In the genomic region with DNA sequence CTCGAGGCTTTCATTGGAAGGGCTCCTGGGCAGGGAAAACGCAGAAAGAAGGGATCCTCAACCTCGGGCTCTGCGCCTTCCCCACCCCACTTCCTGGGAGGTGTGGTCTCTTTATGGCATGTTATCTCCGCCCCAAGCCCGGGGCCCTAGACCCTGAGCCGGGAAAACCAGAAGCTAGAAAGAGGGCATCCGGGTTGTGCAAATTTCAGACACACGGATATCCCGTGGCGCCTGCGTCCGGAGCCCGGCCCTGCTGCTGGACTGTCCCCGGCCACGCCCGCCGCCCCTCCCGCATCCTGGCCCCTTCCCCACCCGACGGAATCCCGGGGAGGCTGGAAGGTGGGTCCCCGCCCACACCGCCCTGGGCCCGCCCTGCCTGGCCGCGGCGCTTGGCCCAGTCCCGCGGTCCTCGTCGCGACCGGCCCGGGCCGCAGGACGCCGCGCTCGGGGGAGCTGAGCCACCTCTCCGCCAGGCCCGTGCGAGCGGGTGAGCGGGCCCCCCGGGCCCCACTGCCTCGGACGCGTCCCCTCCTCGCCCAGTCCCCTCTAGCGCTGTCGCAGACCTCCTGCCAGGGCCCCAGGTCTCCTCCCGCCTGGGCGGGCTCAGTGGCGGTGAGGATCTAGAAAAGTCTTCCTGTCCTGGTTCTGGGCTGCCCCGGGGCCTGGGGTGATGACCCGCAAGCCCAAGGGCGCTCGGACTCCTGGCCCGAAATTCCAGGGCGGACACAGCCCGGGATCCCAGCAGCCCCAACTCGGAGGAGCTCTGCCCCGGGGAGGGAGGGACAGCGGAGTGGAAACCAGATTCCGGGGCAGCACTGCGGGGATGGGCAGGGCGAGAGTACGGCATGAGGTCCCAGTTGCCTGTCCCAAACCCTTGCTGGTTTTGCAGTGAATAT, we compare ENCODE assay signal across 8 cellular contexts. TPM values are rescaled to one million over a fixed set of nuclear protein-coding genes. Genes with fewer than 3 reads are reported as not detected.
A peak's percentile ranks its signal among the peaks of the same experiment; 100 is the strongest.
DNase-seq lines count a peak whose midpoint lies in the region; ATAC-seq and TF ChIP-seq lines count a peak whose summit lies in the region.

A gene with protein sequence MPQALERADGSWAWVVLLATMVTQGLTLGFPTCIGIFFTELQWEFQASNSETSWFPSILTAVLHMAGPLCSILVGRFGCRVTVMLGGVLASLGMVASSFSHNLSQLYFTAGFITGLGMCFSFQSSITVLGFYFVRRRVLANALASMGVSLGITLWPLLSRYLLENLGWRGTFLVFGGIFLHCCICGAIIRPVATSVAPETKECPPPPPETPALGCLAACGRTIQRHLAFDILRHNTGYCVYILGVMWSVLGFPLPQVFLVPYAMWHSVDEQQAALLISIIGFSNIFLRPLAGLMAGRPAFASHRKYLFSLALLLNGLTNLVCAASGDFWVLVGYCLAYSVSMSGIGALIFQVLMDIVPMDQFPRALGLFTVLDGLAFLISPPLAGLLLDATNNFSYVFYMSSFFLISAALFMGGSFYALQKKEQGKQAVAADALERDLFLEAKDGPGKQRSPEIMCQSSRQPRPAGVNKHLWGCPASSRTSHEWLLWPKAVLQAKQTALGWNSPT (plus strand): TSS at position 397 of the 896 bp plus-strand sequence. CDS start 5,683 bp downstream, outside the sequence.

- POLR2A ChIA-PET in naive thymus-derived CD4-positive, alpha-beta T cell (lab: Charles Lee): interaction anchor here (0.6 to 3.4 kb wide), 17 partner anchors 9 to 429 kb away, joined by 3 to 20 read pairs (median 5); a partner anchor contains a TSS

- peak within 1 kb of the TSS; percentile 48 for H3K4me3 Mint-ChIP-seq in activated T-helper 17 cell treated with anti-CD3 and anti-CD28 coated beads, Interleukin-2, amount 50 U/mL, for 72 hours
- H3K4me3 Mint-ChIP-seq in naive thymus-derived CD4-positive, alpha-beta T cell: peak within 1 kb of the TSS; percentile 58 to 90 (median 84)

- no peak for TF ChIP-seq CTCF in AG09319 (IDR thresholded peaks at IDR 0.05; ENCODE audit: low read depth, low read length)
- TF ChIP-seq CTCF in fibroblast of mammary gland (conservative IDR thresholded peaks at IDR 0.05; ENCODE audit: control insufficient read depth, insufficient read depth, low read depth, low read length): no peak

- no peaks in the 10 kb centered on the region for H3K27me3 Mint-ChIP-seq in activated T-helper 17 cell treated with anti-CD3 and anti-CD28 coated beads, Interleukin-2, amount 50 U/mL, for 72 hours
- H3K27me3 Mint-ChIP-seq in naive thymus-derived CD4-positive, alpha-beta T cell: no peaks in the 10 kb centered on the region

- DNase-seq in AG09319 (ENCODE audit: extremely low read depth, low read depth): peak; percentile 56
- peak; percentile 91 for DNase-seq in NCI-H226
- peak; percentile 65 for DNase-seq in fibroblast of mammary gland (ENCODE audit: low read depth)
- peak; percentile 29 to 73 (median 51) for DNase-seq in naive thymus-derived CD4-positive, alpha-beta T cell
- no peak for DNase-seq in NCI-H2196 (lab: John Stamatoyannopoulos, UW; ENCODE audit: unreplicated experiment)

- CTCF ChIA-PET in naive thymus-derived CD4-positive, alpha-beta T cell (lab: Charles Lee): interaction anchor here (0.6 to 2.5 kb wide), 2 partner anchors 18 to 26 kb away, joined by 3 to 11 read pairs; no protein-coding TSS in a partner anchor

- no peaks in the 10 kb centered on the region for H3K36me3 Mint-ChIP-seq in activated T-helper 17 cell treated with anti-CD3 and anti-CD28 coated beads, Interleukin-2, amount 50 U/mL, for 72 hours (ENCODE audit: low read depth)
- H3K36me3 Mint-ChIP-seq in naive thymus-derived CD4-positive, alpha-beta T cell: no peaks in the 10 kb centered on the region

- H3K9me3 ChIP-seq in naive thymus-derived CD4-positive, alpha-beta T cell (ENCODE audit: control insufficient read depth in 2 of 3, low read length in 3 of 3): no peaks in the 10 kb centered on the region

- H3K4me3 ChIP-seq in fibroblast of mammary gland (ENCODE audit: control insufficient read depth, low read depth, low read length): peak within 1 kb of the TSS; percentile 46
- H3K4me3 ChIP-seq in naive thymus-derived CD4-positive, alpha-beta T cell (ENCODE audit: low read length): peak within 1 kb of the TSS; percentile 60

- H3K27ac Mint-ChIP-seq in activated T-helper 17 cell treated with anti-CD3 and anti-CD28 coated beads, Interleukin-2, amount 50 U/mL, for 72 hours: peak within 1 kb of the TSS; percentile 75
- H3K27ac Mint-ChIP-seq in naive thymus-derived CD4-positive, alpha-beta T cell: peak within 1 kb of the TSS; percentile 77 to 94 (median 91)

- intact Hi-C loops in naive thymus-derived CD4-positive, alpha-beta T cell (cut with micrococcal nuclease): loop anchor here in 1 of 2 donors (2.0 to 5.0 kb wide), 3 partner anchors 21 to 53 kb away; a partner anchor contains a TSS

- ATAC-seq in GM19043 (IDR thresholded peaks at IDR 0.05; ENCODE audit: low read depth, unreplicated experiment) (peak; percentile 70), HG02588 (IDR thresholded peaks at IDR 0.05; ENCODE audit: unreplicated experiment) (no peak)
- peak; percentile 81 for ATAC-seq in activated T-helper 17 cell treated with anti-CD3 and anti-CD28 coated beads, Interleukin-2, amount 50 U/mL, for 72 hours (replicated peaks)
- peak; percentile 73 for ATAC-seq in naive thymus-derived CD4-positive, alpha-beta T cell

- no peaks in the 10 kb centered on the region for H3K9me3 Mint-ChIP-seq in activated T-helper 17 cell treated with anti-CD3 and anti-CD28 coated beads, Interleukin-2, amount 50 U/mL, for 72 hours
- H3K9me3 Mint-ChIP-seq in naive thymus-derived CD4-positive, alpha-beta T cell: peaks cover 0 to 2% (median 0%) of the 10 kb centered on the region in 11 donors

- H3K27me3 ChIP-seq in naive thymus-derived CD4-positive, alpha-beta T cell (ENCODE audit: control insufficient read depth in 2 of 2, insufficient read depth in 2 of 2, low read length in 2 of 2): no peaks in the 10 kb centered on the region

- H3K36me3 ChIP-seq in naive thymus-derived CD4-positive, alpha-beta T cell (ENCODE audit: control insufficient read depth in 2 of 3, insufficient read depth in 3 of 3, low read length in 3 of 3): no peaks in the 10 kb centered on the region

- peak within 1 kb of the TSS; percentile 79 for H3K27ac ChIP-seq in naive thymus-derived CD4-positive, alpha-beta T cell (ENCODE audit: low read depth, low read length)

- peaks cover 18% of the 10 kb centered on the region for H3K4me1 Mint-ChIP-seq in activated T-helper 17 cell treated with anti-CD3 and anti-CD28 coated beads, Interleukin-2, amount 50 U/mL, for 72 hours
- peaks cover 51 to 74% (median 58%) of the 10 kb centered on the region in 7 donors for H3K4me1 Mint-ChIP-seq in naive thymus-derived CD4-positive, alpha-beta T cell

- H3K4me1 ChIP-seq in naive thymus-derived CD4-positive, alpha-beta T cell (ENCODE audit: control insufficient read depth in 2 of 2, insufficient read depth in 2 of 2, low read length in 2 of 2): peaks cover 6 to 29% of the 10 kb centered on the region in 2 donors

RNA-seq across cellular contexts. Expression of the gene that starts here (rescaled TPM):
- total RNA-seq in activated T-helper 17 cell treated with anti-CD3 and anti-CD28 coated beads, Interleukin-2, amount 50 U/mL, for 72 hours: 10 to 100 TPM in 1 of 2 donors, 1 to 10 TPM in 1; 5.4 to 14.6 TPM
- 10 to 100 TPM in 4 of 5 experiments, 1 to 10 TPM in 1; 9.2 to 26.3 (median 24.5) TPM for total RNA-seq in naive thymus-derived CD4-positive, alpha-beta T cell
- polyA plus RNA-seq in naive thymus-derived CD4-positive, alpha-beta T cell: 1 to 10 TPM; 5.9 to 7.6 TPM
